8 cellular contexts compared by ENCODE assay signal in the genomic region with DNA sequence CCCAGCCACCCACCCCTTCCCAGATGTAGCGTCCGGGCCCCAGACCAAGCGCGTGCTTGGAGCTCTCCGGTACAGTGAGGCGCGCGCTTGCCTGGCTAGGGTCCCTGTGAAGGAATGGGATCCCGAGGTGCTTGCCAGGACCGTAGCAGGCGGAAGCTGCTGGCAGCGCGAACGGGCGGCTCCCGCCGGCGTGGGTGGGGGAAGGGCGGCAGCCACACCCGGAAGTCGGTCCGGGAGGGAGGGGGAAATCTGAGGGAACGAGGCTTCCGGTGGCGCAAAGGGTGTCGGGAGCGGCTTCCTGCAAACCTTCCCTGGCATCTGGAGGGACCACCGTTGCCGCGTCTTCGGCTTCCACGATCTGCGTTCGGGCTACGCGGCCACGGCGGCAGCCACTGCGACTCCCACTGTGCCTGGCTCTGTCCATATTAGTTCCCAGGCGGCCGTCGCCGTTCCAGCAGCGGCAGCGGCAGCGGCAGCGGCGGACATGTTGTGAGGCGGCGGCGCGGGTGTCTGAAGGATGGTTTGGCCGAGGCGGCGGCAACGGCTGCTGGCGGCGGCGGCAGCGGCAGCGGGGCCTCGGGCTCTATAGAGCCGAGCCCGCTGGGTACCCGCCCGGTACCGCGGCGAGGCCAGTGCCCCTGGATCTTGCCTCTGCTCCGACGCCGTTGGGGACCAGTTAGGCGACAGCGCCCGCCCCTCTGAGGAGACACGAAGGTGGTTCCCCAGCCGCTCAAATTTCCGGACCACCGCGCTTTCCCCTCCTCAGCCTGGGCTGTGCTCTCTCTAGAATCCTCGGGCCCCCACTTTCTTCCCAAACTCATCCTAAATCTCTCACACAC. TPM values are rescaled to one million over a fixed set of nuclear protein-coding genes. Genes with fewer than 3 reads are reported as not detected.
DNase-seq lines count a peak whose midpoint lies in the region; ATAC-seq and TF ChIP-seq lines count a peak whose summit lies in the region.

Gene DR1 (plus strand): TSS at position 275 of the 839 bp plus-strand sequence. CDS start 739 bp downstream, outside the sequence.

- TF ChIP-seq POLR2A in ovary (IDR thresholded peaks at IDR 0.05): peak; percentile 84

- H3K27ac ChIP-seq in ovary (peak within 1 kb of the TSS; percentile 67 to 72), thymus (ENCODE audit: low read depth) (peak within 1 kb of the TSS; percentile 92)

- DNase-seq in GM12865 (ENCODE audit: low read depth) (peak; percentile 94), NCI-H128 (lab: John Stamatoyannopoulos, UW; ENCODE audit: unreplicated experiment) (peak; percentile 86), SW 1271 (lab: John Stamatoyannopoulos, UW) (peak; percentile 58 to 79), Right ventricle myocardium inferior (ENCODE audit: missing footprints) (peak; percentile 96), ovary (peak; percentile 93 to 97 (median 96))
- DNase-seq in activated naive CD8-positive, alpha-beta T cell treated with anti-CD3 and anti-CD28 coated beads, Interleukin-2, amount 50 U/mL, for 16 hours (ENCODE audit: low read depth, low spot score): peak; percentile 86

- TF ChIP-seq CTCF in GM12865 (IDR thresholded peaks at IDR 0.05; ENCODE audit: insufficient read depth, low read depth, low read length, missing control alignments) (no peak), ovary (IDR thresholded peaks at IDR 0.05) (no peak)

- H3K4me1 ChIP-seq in ovary (ENCODE audit: insufficient read depth): no peaks in the 10 kb centered on the region
- H3K4me1 ChIP-seq in thymus (ENCODE audit: control insufficient read depth, insufficient read depth, low read length): peaks cover 5% of the 10 kb centered on the region

- intact Hi-C loops in Right ventricle myocardium inferior (cut with DNase I) (loop anchor here (5.0 kb wide), 3 partner anchors 39 to 501 kb away; partner anchors contain the start of gene FNBP1L), ovary (cut with DNase I) (no loop called here)

- H3K9me3 ChIP-seq in ovary (no peaks in the 10 kb centered on the region), thymus (ENCODE audit: control insufficient read depth) (no peaks in the 10 kb centered on the region)

- ATAC-seq in HG02678 (IDR thresholded peaks at IDR 0.05; ENCODE audit: unreplicated experiment): peak; percentile 78
- ATAC-seq in Right ventricle myocardium inferior: peak; percentile 97

- WGBS in ovary, 3 donors: 0% methylated on average over 61 to 81 of the region's 81 CpGs
- under 1% methylated on average over 81 of the region's 81 CpGs for WGBS in thymus

- H3K4me3 ChIP-seq in GM12865 (ENCODE audit: low read depth, low read length) (peak within 1 kb of the TSS; percentile 92), ovary (peak within 1 kb of the TSS; percentile 91), thymus (ENCODE audit: low read length) (peak within 1 kb of the TSS; percentile 78)

- H3K27me3 ChIP-seq in ovary: no peaks in the 10 kb centered on the region
- H3K27me3 ChIP-seq in thymus (ENCODE audit: control insufficient read depth, insufficient read depth): no peaks in the 10 kb centered on the region

- H3K36me3 ChIP-seq in ovary (no peaks in the 10 kb centered on the region), thymus (ENCODE audit: control insufficient read depth, insufficient read depth) (no peaks in the 10 kb centered on the region)

- TF ChIP-seq EP300 in ovary (IDR thresholded peaks at IDR 0.05): no peak

RNA-seq across cellular contexts. Expression of gene DR1, which starts in this region (rescaled TPM):
- 37.1 TPM for total RNA-seq in Right ventricle myocardium inferior
- total RNA-seq in ovary: 10 to 100 TPM; 14.0 to 47.3 (median 33.2) TPM
- 10 to 100 TPM; 14.5 to 27.5 TPM for polyA plus RNA-seq in ovary
- polyA plus RNA-seq in thymus: 23.5 TPM

Comparison
In these comparisons a context has a peak if more than half of its experiments do, and no peak if none do; other contexts are left out.
1. Peak in every context shown above with its lines: DNase-seq, ATAC-seq, H3K4me3 ChIP-seq and H3K27ac ChIP-seq.